9 cellular contexts compared by ENCODE assay signal in the genomic region with DNA sequence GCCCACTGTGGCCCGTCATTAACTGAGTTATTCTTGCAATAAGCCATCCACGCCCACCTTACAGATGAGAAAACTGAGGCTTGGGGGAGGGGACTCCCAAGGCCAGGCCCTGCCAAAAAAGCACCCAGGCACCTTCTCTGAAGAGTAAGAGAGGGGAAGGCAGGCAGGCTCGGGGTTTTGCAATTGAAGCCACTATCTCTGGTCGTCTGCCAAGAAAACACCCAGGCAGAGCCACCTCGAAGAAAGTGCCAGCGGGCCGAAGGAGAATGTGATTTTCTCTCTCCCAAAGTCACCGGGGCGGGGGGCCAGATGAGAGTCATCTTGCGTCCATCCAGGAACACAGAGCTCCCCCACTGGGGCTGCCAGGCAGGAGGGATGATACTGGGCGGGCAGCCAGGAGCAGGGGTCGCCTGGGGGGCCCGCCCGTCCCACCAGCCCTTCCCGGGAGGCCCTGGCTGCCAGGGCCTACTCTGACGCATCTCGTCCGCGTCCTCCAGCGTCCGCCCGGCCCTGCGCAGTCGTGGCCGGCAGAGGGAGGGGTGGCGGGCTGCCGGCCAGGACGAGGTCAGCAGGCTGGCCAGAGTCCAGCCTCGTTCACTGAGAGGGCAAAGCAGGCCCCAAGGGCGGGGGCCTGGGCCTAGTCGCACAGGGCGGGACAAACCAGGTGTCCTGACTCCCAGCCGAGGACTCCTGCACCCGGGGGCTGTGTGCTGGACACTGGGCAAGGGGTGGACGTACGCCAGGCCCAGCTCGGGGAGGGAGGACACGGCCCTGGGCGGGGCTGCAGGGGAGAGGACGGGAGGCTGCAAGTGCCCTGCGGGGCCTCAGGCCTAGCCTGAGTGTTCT.
DNase-seq lines count a peak whose midpoint lies in the region; ATAC-seq, FAIRE-seq and TF ChIP-seq lines count a peak whose summit lies in the region.
"Had no signal": no experiment of that assay in that cellular context is flagged by ENCODE, and none has a peak within 500 bp of the region (broad histone marks: within the 10 kb centered on the region; RNA-seq: fewer than 3 reads in every experiment).

No MANE protein-coding gene starts in this region.

- no TSS peak for BruUV-seq in endothelial cell of umbilical vein (replicated peaks; lab: Mats Ljungman, UMichigan)

- DNase-seq in NCI-H2196 treated with DMSO at 0.1 percent for 48 hours (lab: John Stamatoyannopoulos, UW; ENCODE audit: unreplicated experiment) (peak; percentile 89), endothelial cell of umbilical vein (ENCODE audit: low read depth, low spot score) (peak; percentile 90), mesenchymal stem cell (peak; percentile 36), tibial nerve (ENCODE audit: low spot score in 2 of 2) (peak; percentile 83 to 91), SKM-1 (lab: John Stamatoyannopoulos, UW; ENCODE audit: unreplicated experiment) (no peak)
- DNase-seq in effector CD4-positive, alpha-beta T cell: no peak

- no peak overlapping the region for H4K91ac ChIP-seq in mesenchymal stem cell (ENCODE audit: low read length)

- H2BK12ac ChIP-seq in mesenchymal stem cell (ENCODE audit: low read length in 2 of 2): no peak overlapping the region

- H3K23ac ChIP-seq in mesenchymal stem cell (ENCODE audit: low read length in 2 of 2): no peak overlapping the region

- CTCF ChIA-PET in endothelial cell of umbilical vein (lab: Charles Lee): interaction anchor here (1.0 to 3.4 kb wide), 6 partner anchors 11 to 30 kb away, joined by 3 to 15 read pairs (median 4); no protein-coding TSS in a partner anchor

- H3K4me1 ChIP-seq in endothelial cell of umbilical vein (ENCODE audit: control insufficient read depth, extremely low read depth, insufficient read depth, low read length) (peaks cover 29% of the 10 kb centered on the region), mesenchymal stem cell (ENCODE audit: control insufficient read depth, insufficient read depth, low read depth, low read length) (peaks cover 53% of the 10 kb centered on the region), tibial nerve (peaks cover 0 to 89% (median 50%) of the 10 kb centered on the region in 4 donors)

- H2AK5ac ChIP-seq in mesenchymal stem cell (ENCODE audit: low read length, severe bottlenecking): no peak overlapping the region

- H3K4me3 ChIP-seq in endothelial cell of umbilical vein (replicated peaks in 1 of 3; ENCODE audit: insufficient read depth in 1 of 3, low read depth in 1 of 3, low read length in 3 of 3) (no peak overlapping the region), mesenchymal stem cell (ENCODE audit: insufficient read depth in 1 of 2, low read depth in 1 of 2, low read length in 2 of 2) (no peak overlapping the region), tibial nerve (no peak overlapping the region)

- H3K27ac ChIP-seq in endothelial cell of umbilical vein (ENCODE audit: insufficient read depth, low read depth, low read length): peak overlapping the region; percentile 61
- peak overlapping the region; percentile 30 for H3K27ac ChIP-seq in mesenchymal stem cell (ENCODE audit: low read length, poor library complexity, severe bottlenecking)
- peak overlapping the region; percentile 80 to 97 (median 88) for H3K27ac ChIP-seq in tibial nerve

- no peak overlapping the region for H3K4me2 ChIP-seq in endothelial cell of umbilical vein (ENCODE audit: insufficient read depth, low read length)
- H3K4me2 ChIP-seq in mesenchymal stem cell (ENCODE audit: low read length, poor library complexity, severe bottlenecking): no peak overlapping the region

- no peak overlapping the region for H3K14ac ChIP-seq in mesenchymal stem cell (ENCODE audit: low read length in 2 of 2)

- H3K79me1 ChIP-seq in mesenchymal stem cell (replicated peaks; ENCODE audit: low read length, poor library complexity, severe bottlenecking): peaks cover 8% of the 10 kb centered on the region

- H4K8ac ChIP-seq in mesenchymal stem cell (ENCODE audit: low read length): peak overlapping the region; percentile 29

- H3K79me2 ChIP-seq in endothelial cell of umbilical vein (ENCODE audit: control insufficient read depth, insufficient read depth, low read length): peaks cover 61% of the 10 kb centered on the region

- dilution Hi-C loops in endothelial cell of umbilical vein (cut with MboI; ENCODE audit: extremely low pct_ligation_motif_present, low sequenced_read_pairs): no loop called here

- H3K9ac ChIP-seq in endothelial cell of umbilical vein (replicated peaks; ENCODE audit: extremely low read depth, insufficient read depth, low read length) (peak overlapping the region; percentile 33), mesenchymal stem cell (ENCODE audit: low read length) (peak overlapping the region; percentile 79)

- no peak overlapping the region for H2BK120ac ChIP-seq in mesenchymal stem cell (ENCODE audit: low read depth, low read length)

- no peaks in the 10 kb centered on the region for H4K20me1 ChIP-seq in endothelial cell of umbilical vein (replicated peaks; ENCODE audit: control insufficient read depth, extremely low read depth, insufficient read depth, low read length)

- H2AFZ ChIP-seq in endothelial cell of umbilical vein (ENCODE audit: low read depth, low read length) (no peak overlapping the region), mesenchymal stem cell (ENCODE audit: low read depth, low read length) (no peak overlapping the region)

- H3K9me3 ChIP-seq in endothelial cell of umbilical vein (replicated peaks; ENCODE audit: control insufficient read depth, insufficient read depth, low read length) (no peaks in the 10 kb centered on the region), mesenchymal stem cell (ENCODE audit: control insufficient read depth, low read length) (no peaks in the 10 kb centered on the region), tibial nerve (no peaks in the 10 kb centered on the region)

- intact Hi-C loops in endothelial cell of umbilical vein (cut with micrococcal nuclease): loop anchor here (1.0 to 5.0 kb wide), 3 partner anchors 11 to 398 kb away; no protein-coding TSS in a partner anchor

- peak; percentile 51 to 96 for TF ChIP-seq EP300 in tibial nerve (IDR thresholded peaks at IDR 0.05)

- no peak for ATAC-seq in HG03520 (IDR thresholded peaks at IDR 0.05; ENCODE audit: unreplicated experiment)
- ATAC-seq in GM21515 (IDR thresholded peaks at IDR 0.05; ENCODE audit: unreplicated experiment): no peak

- FAIRE-seq in endothelial cell of umbilical vein (lab: Jason Lieb, UNC): peak; percentile 88
- FAIRE-seq: islet of Langerhans had no signal

- no peaks in the 10 kb centered on the region for H3K9me1 ChIP-seq in endothelial cell of umbilical vein (replicated peaks; ENCODE audit: control insufficient read depth, extremely low read depth, insufficient read depth, low read length)

- TF ChIP-seq POLR2A in endothelial cell of umbilical vein (IDR thresholded peaks at IDR 0.05; ENCODE audit: low read depth, low read length) (no peak), tibial nerve (IDR thresholded peaks at IDR 0.05) (no peak)

- H3K27me3 ChIP-seq in endothelial cell of umbilical vein (ENCODE audit: control insufficient read depth in 2 of 2, insufficient read depth in 2 of 2, low read length in 2 of 2) (no peaks in the 10 kb centered on the region), mesenchymal stem cell (ENCODE audit: control insufficient read depth in 1 of 2, insufficient read depth in 1 of 2, low read length in 2 of 2) (no peaks in the 10 kb centered on the region), tibial nerve (no peaks in the 10 kb centered on the region)

- POLR2A ChIA-PET in endothelial cell of umbilical vein (lab: Charles Lee): no interaction called here

- no peak overlapping the region for H3K18ac ChIP-seq in mesenchymal stem cell (ENCODE audit: low read depth in 1 of 2, low read length in 2 of 2)

- peaks cover 8 to 33% of the 10 kb centered on the region in 2 experiments for H3K36me3 ChIP-seq in endothelial cell of umbilical vein (ENCODE audit: control insufficient read depth in 2 of 2, extremely low read depth in 1 of 2, insufficient read depth in 2 of 2, low read length in 2 of 2)
- H3K36me3 ChIP-seq in mesenchymal stem cell (ENCODE audit: control insufficient read depth in 1 of 2, insufficient read depth in 2 of 2, low read depth in 1 of 2, low read length in 2 of 2): peaks cover 43 to 96% of the 10 kb centered on the region in 2 experiments
- peaks cover 0 to 50% (median 22%) of the 10 kb centered on the region in 3 donors for H3K36me3 ChIP-seq in tibial nerve

- no peak overlapping the region for H2BK5ac ChIP-seq in mesenchymal stem cell (ENCODE audit: low read depth, low read length, poor library complexity, severe bottlenecking)

- WGBS in mesenchymal stem cell: 85% methylated on average over 41 of the region's 41 CpGs
- 22 to 30% methylated on average over 21 to 28 of the region's 41 CpGs for WGBS in tibial nerve, 2 donors

- no peak overlapping the region for H2BK15ac ChIP-seq in mesenchymal stem cell (ENCODE audit: low read depth, poor library complexity, severe bottlenecking)

- TF ChIP-seq CTCF in endothelial cell of umbilical vein (IDR thresholded peaks at IDR 0.05; ENCODE audit: extremely low read depth in 1 of 2, insufficient read depth in 1 of 2, low read depth in 1 of 2, low read length in 2 of 2) (peak; percentile 31 to 60), tibial nerve (IDR thresholded peaks at IDR 0.05) (peak; percentile 18 to 88 (median 47))

- no peak overlapping the region for H3K4ac ChIP-seq in mesenchymal stem cell (ENCODE audit: low read depth in 1 of 2, low read length in 2 of 2)

TF ChIP-seq in endothelial cell of umbilical vein, 7 proteins besides CTCF, POLR2A, EP300 and RAD21:
- TF ChIP-seq, protein P1, sequence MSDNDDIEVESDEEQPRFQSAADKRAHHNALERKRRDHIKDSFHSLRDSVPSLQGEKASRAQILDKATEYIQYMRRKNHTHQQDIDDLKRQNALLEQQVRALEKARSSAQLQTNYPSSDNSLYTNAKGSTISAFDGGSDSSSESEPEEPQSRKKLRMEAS (IDR thresholded peaks at IDR 0.05; ENCODE audit: insufficient read depth, insufficient read length): no peak
- TF ChIP-seq FOS (IDR thresholded peaks at IDR 0.05; ENCODE audit: borderline replicate concordance, insufficient read depth, low read length) (peak; percentile 54), GATA2 (IDR thresholded peaks at IDR 0.05; ENCODE audit: insufficient read depth, insufficient read length, low read depth, low read length) (no peak), POLR2AphosphoS5 (IDR thresholded peaks at IDR 0.05; ENCODE audit: insufficient read depth, low read depth, low read length) (peak; percentile 70), MYC (IDR thresholded peaks at IDR 0.05; ENCODE audit: low read depth, low read length) (no peak)

Comparison
In these comparisons a context has a peak if more than half of its experiments do, and no peak if none do; other contexts are left out.
1. DNase-seq: peak in NCI-H2196 treated with DMSO at 0.1 percent for 48 hours (single experiment), endothelial cell of umbilical vein (single experiment), mesenchymal stem cell (single experiment) and tibial nerve (2 of 2); none in SKM-1 (single experiment) and effector CD4-positive, alpha-beta T cell (single experiment).
2. H3K27ac ChIP-seq: peak in every context shown above with its lines; median percentile 88 in tibial nerve; 61 in endothelial cell of umbilical vein; 30 in mesenchymal stem cell.